Comparison of ENCODE assay signal across 1 cellular context in genomic region chr17:39222866-39223834, GRCh38.
TF ChIP-seq lines count a peak whose summit lies in the region.

No MANE protein-coding gene starts in this region.

TF ChIP-seq in HCT116, 20 proteins besides CTCF, POLR2A, EP300 and RAD21:
- TF ChIP-seq SIN3A (IDR thresholded peaks at IDR 0.05; ENCODE audit: low read depth), result no peak
- TF ChIP-seq FOSL1 (IDR thresholded peaks at IDR 0.05; ENCODE audit: low read depth), result no peak
- no peak for TF ChIP-seq JUND (IDR thresholded peaks at IDR 0.05)
- no peak for TF ChIP-seq EGR1 (IDR thresholded peaks at IDR 0.05; ENCODE audit: low read depth)
- TF ChIP-seq REST (IDR thresholded peaks at IDR 0.05; ENCODE audit: low read depth), result no peak
- TF ChIP-seq ZBTB33 (IDR thresholded peaks at IDR 0.05; ENCODE audit: extremely low read depth, insufficient replicate concordance, low read length), result no peak
- TF ChIP-seq SP1 (IDR thresholded peaks at IDR 0.05; ENCODE audit: low read depth), result no peak
